In genomic region chr9:131117762-131118145, GRCh38 we compare ENCODE assay signal across 14 cellular contexts.
"Had no signal": no experiment of that assay in that cellular context is flagged by ENCODE, and none has a peak within 500 bp of the region (broad histone marks: within the 10 kb centered on the region; RNA-seq: fewer than 3 reads in every experiment).

No MANE protein-coding gene starts in this region.

- H3K27ac Mint-ChIP-seq: activated CD8-positive, alpha-beta memory T cell treated with anti-CD3 and anti-CD28 coated beads, Interleukin-2, amount 10 ng/mL, durations not matched to agents 7 days and 5 days; activated naive CD8-positive, alpha-beta T cell treated with anti-CD3 and anti-CD28 coated beads, Interleukin-2, amount 50 U/mL, for 24 hours; effector memory CD8-positive, alpha-beta T cell; neural progenitor cell had no signal

- H3K4me1 ChIP-seq: pancreas had no signal

- H3K27ac ChIP-seq: neural progenitor cell, pancreas had no signal

- H3K4me3 ChIP-seq: coronary artery, neural progenitor cell, pancreas, smooth muscle cell had no signal

- H3K9me3 ChIP-seq: pancreas had no signal

- ATAC-seq: activated CD8-positive, alpha-beta memory T cell treated with anti-CD3 and anti-CD28 coated beads, Interleukin-2, amount 10 ng/mL, durations not matched to agents 7 days and 5 days; activated naive CD8-positive, alpha-beta T cell treated with anti-CD3 and anti-CD28 coated beads, Interleukin-2, amount 50 U/mL, for 24 hours; activated T-cell treated with anti-CD3 and anti-CD28 coated beads, Interleukin-2, amount 50 U/mL, for 4 hours; effector memory CD8-positive, alpha-beta T cell; pancreas; T-helper 17 cell had no signal

- H3K4me2 ChIP-seq: neural progenitor cell, smooth muscle cell had no signal

- H3K27me3 ChIP-seq: neural progenitor cell, pancreas had no signal

- DNase-seq: activated CD4-positive, alpha-beta T cell treated with anti-CD3 and anti-CD28 coated beads, Interleukin-2, amount 50 U/mL, for 48 hours; activated CD4-positive, CD25-positive, alpha-beta regulatory T cell treated with anti-CD3 and anti-CD28 coated beads, Interleukin-2, amount 50 U/mL, for 72 hours; activated CD8-positive, alpha-beta memory T cell treated with anti-CD3 and anti-CD28 coated beads, Interleukin-2, amount 10 ng/mL, durations not matched to agents 7 days and 5 days; activated naive CD8-positive, alpha-beta T cell treated with anti-CD3 and anti-CD28 coated beads, Interleukin-2, amount 50 U/mL, for 24 hours; activated T-cell treated with anti-CD3 and anti-CD28 coated beads, Interleukin-2, amount 50 U/mL, for 4 hours; effector memory CD8-positive, alpha-beta T cell; midbrain; pancreas; retina; SIG-M5; T-helper 17 cell had no signal

- H3K4me1 Mint-ChIP-seq: activated CD8-positive, alpha-beta memory T cell treated with anti-CD3 and anti-CD28 coated beads, Interleukin-2, amount 10 ng/mL, durations not matched to agents 7 days and 5 days; activated naive CD8-positive, alpha-beta T cell treated with anti-CD3 and anti-CD28 coated beads, Interleukin-2, amount 50 U/mL, for 24 hours; T-helper 17 cell had no signal

- H2AFZ ChIP-seq: neural progenitor cell had no signal

- H3K4me3 Mint-ChIP-seq: activated CD8-positive, alpha-beta memory T cell treated with anti-CD3 and anti-CD28 coated beads, Interleukin-2, amount 10 ng/mL, durations not matched to agents 7 days and 5 days; activated naive CD8-positive, alpha-beta T cell treated with anti-CD3 and anti-CD28 coated beads, Interleukin-2, amount 50 U/mL, for 24 hours; activated T-cell treated with anti-CD3 and anti-CD28 coated beads, Interleukin-2, amount 50 U/mL, for 4 hours; effector memory CD8-positive, alpha-beta T cell; neural progenitor cell; T-helper 17 cell had no signal

- H3K36me3 Mint-ChIP-seq: activated CD8-positive, alpha-beta memory T cell treated with anti-CD3 and anti-CD28 coated beads, Interleukin-2, amount 10 ng/mL, durations not matched to agents 7 days and 5 days had no signal

- H3K9ac ChIP-seq: neural progenitor cell had no signal

- H3K36me3 ChIP-seq: neural progenitor cell, pancreas had no signal

- H3K9me3 Mint-ChIP-seq: activated naive CD8-positive, alpha-beta T cell treated with anti-CD3 and anti-CD28 coated beads, Interleukin-2, amount 50 U/mL, for 24 hours; activated T-cell treated with anti-CD3 and anti-CD28 coated beads, Interleukin-2, amount 50 U/mL, for 4 hours; effector memory CD8-positive, alpha-beta T cell; neural progenitor cell had no signal
